ENCODE assay signal across 1 cellular context in the genomic region with DNA sequence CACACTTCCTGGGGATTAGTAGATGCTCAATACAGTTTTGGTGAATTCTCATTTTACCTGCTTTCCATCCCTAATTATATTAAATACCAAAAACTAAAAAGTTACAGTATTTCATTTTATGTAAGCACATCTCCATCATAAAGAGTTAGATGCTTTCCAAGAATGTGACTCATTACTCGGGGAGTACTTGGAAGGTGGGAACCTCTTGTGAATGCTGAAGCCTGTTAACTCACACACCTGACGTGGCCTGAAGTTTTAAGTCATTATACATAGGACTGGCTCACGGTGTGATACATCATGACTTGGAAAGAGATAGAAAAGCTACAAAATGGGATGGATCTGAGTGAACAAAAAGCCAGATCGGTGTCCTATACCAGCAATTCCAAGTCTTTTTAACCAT.
TF ChIP-seq lines count a peak whose summit lies in the region.

No MANE protein-coding gene starts in this region.

TF ChIP-seq in IMR-90, 13 proteins besides CTCF, POLR2A, EP300 and RAD21:
- TF ChIP-seq CHD1 (IDR thresholded peaks at IDR 0.05; ENCODE audit: low read depth, low read length) (no peak), BHLHE40 (IDR thresholded peaks at IDR 0.05; ENCODE audit: low read depth, low read length) (no peak), NFE2L2 (IDR thresholded peaks at IDR 0.05; ENCODE audit: low read depth, low read length) (no peak), RCOR1 (IDR thresholded peaks at IDR 0.05; ENCODE audit: insufficient replicate concordance, low read length) (no peak), MAFK (IDR thresholded peaks at IDR 0.05; ENCODE audit: low read depth, low read length) (no peak), SMC3 (IDR thresholded peaks at IDR 0.05; ENCODE audit: low read depth, low read length) (no peak), USF2 (IDR thresholded peaks at IDR 0.05; ENCODE audit: low read depth, low read length) (no peak), MAZ (IDR thresholded peaks at IDR 0.05; ENCODE audit: borderline replicate concordance, low read depth, low read length) (no peak), CEBPB (IDR thresholded peaks at IDR 0.05; ENCODE audit: low read depth, low read length) (no peak), ELK1 (IDR thresholded peaks at IDR 0.05; ENCODE audit: borderline replicate concordance, low read depth, low read length) (no peak), RFX5 (IDR thresholded peaks at IDR 0.05; ENCODE audit: low read depth, low read length) (no peak), FOS (IDR thresholded peaks at IDR 0.05; ENCODE audit: low read depth, low read length) (no peak), MXI1 (IDR thresholded peaks at IDR 0.05; ENCODE audit: borderline replicate concordance, low read depth, low read length) (no peak)
